In the genomic region with DNA sequence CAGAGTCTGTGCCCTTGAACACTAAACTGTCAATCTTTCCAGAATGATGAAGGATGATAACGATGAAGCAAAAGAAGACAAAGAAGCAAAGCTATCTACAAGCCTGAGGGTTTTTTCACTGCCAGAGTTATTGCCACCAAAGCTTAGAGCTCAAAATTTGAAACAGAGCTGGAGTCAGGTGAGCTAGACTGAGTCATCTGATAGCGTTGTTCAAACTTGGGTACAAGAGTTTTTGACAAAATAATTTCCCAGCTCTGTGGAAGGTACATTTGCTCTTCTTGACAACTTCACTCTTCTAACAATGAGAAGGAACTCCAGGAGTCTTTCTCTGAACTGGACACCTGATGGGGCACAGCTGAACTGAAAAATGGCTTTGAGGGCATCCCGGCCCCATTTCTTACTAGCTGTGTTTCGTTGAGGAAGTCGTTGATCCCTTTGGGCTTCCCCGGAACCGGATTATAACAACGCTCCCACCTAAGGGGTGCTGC, we compare ENCODE assay signal across 8 cellular contexts. TPM values are rescaled to one million over a fixed set of nuclear protein-coding genes. Genes with fewer than 3 reads are reported as not detected.
DNase-seq lines count a peak whose midpoint lies in the region; ATAC-seq and TF ChIP-seq lines count a peak whose summit lies in the region.

No MANE protein-coding gene starts in this region.

- H3K9me3 ChIP-seq in liver (ENCODE audit: control insufficient read depth in 4 of 4, low read length in 3 of 4) (no peaks in the 10 kb centered on the region), thyroid gland (no peaks in the 10 kb centered on the region)

- DNase-seq in GM13977 (ENCODE audit: low spot score) (peak; percentile 57), thyroid gland (no peak), NCI-H146 treated with DMSO at 0.1 percent for 48 hours (lab: John Stamatoyannopoulos, UW; ENCODE audit: unreplicated experiment) (no peak), islet precursor cell (no peak), EL (no peak)

- no peak for TF ChIP-seq POLR2A in thyroid gland (IDR thresholded peaks at IDR 0.05)

- no peak for TF ChIP-seq RAD21 in liver (IDR thresholded peaks at IDR 0.05)

- H3K4me1 ChIP-seq in liver (ENCODE audit: control insufficient read depth in 4 of 4, insufficient read depth in 4 of 4, low read length in 3 of 4) (peaks cover 4 to 18% (median 15%) of the 10 kb centered on the region in 4 donors), thyroid gland (peaks cover 5 to 23% of the 10 kb centered on the region in 2 donors)

- H3K4me3 ChIP-seq in liver (ENCODE audit: low read depth in 1 of 3, low read length in 3 of 3) (peak overlapping the region; percentile 83 to 89 (median 86)), thyroid gland (replicated peaks in 1 of 3) (peak overlapping the region; percentile 41 to 97 (median 77))

- H3K9ac ChIP-seq in liver (ENCODE audit: low read depth in 1 of 2, low read length in 2 of 2): peak overlapping the region; percentile 73 to 79

- intact Hi-C loops in thyroid gland (cut with DNase I): no loop called here

- peak; percentile 8 for ATAC-seq in HG03095 (IDR thresholded peaks at IDR 0.05; ENCODE audit: unreplicated experiment)

- no peak for TF ChIP-seq CTCF in GM13977 (IDR thresholded peaks at IDR 0.05; ENCODE audit: extremely low read depth, insufficient read depth, missing control alignments)
- TF ChIP-seq CTCF in liver (IDR thresholded peaks at IDR 0.05; ENCODE audit: low read depth, low read length, missing input control): no peak
- TF ChIP-seq CTCF in thyroid gland (IDR thresholded peaks at IDR 0.05): no peak

- H3K27ac ChIP-seq in angular gyrus (ENCODE audit: low read depth, low read length) (peak overlapping the region; percentile 90), liver (ENCODE audit: low read depth in 1 of 2, low read length in 2 of 2) (peak overlapping the region; percentile 88), thyroid gland (peak overlapping the region; percentile 33 to 94 (median 90))

- H3K27me3 ChIP-seq in liver (ENCODE audit: control insufficient read depth in 4 of 4, insufficient read depth in 4 of 4, low read length in 3 of 4): no peaks in the 10 kb centered on the region
- no peaks in the 10 kb centered on the region for H3K27me3 ChIP-seq in thyroid gland

- peaks cover 0 to 1% (median 0%) of the 10 kb centered on the region in 4 donors for H3K36me3 ChIP-seq in liver (ENCODE audit: control insufficient read depth in 4 of 4, insufficient read depth in 3 of 4, low read depth in 1 of 4, low read length in 3 of 4)
- no peaks in the 10 kb centered on the region for H3K36me3 ChIP-seq in thyroid gland

- in situ Hi-C loops in GM13977 (cut with MboI; ENCODE audit: low pct_unique_long_range_greater_than_20kb, low sequenced_read_pairs, unreplicated experiment): no loop called here

- 6% methylated on average over 8 of the region's 8 CpGs for WGBS in liver
- WGBS in thyroid gland, 2 donors: 8% methylated on average over 8 of the region's 8 CpGs

TF ChIP-seq in liver, 16 proteins besides CTCF, POLR2A, EP300 and RAD21:
- TF ChIP-seq FOXA1 (IDR thresholded peaks at IDR 0.05) (no peak), RXRA (IDR thresholded peaks at IDR 0.05) (no peak), TAF1 (conservative IDR thresholded peaks at IDR 0.05) (no peak), NR2F2 (IDR thresholded peaks at IDR 0.05) (no peak), FOXA2 (IDR thresholded peaks at IDR 0.05) (no peak), GABPA (IDR thresholded peaks at IDR 0.05 in 1 of 2, conservative IDR thresholded peaks at IDR 0.05 in 1 of 2) (no peak), JUND (IDR thresholded peaks at IDR 0.05) (no peak), HNF4A (conservative IDR thresholded peaks at IDR 0.05) (no peak)
- TF ChIP-seq, protein P1, sequence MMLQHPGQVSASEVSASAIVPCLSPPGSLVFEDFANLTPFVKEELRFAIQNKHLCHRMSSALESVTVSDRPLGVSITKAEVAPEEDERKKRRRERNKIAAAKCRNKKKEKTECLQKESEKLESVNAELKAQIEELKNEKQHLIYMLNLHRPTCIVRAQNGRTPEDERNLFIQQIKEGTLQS (IDR thresholded peaks at IDR 0.05): no peak
- TF ChIP-seq, protein P2, sequence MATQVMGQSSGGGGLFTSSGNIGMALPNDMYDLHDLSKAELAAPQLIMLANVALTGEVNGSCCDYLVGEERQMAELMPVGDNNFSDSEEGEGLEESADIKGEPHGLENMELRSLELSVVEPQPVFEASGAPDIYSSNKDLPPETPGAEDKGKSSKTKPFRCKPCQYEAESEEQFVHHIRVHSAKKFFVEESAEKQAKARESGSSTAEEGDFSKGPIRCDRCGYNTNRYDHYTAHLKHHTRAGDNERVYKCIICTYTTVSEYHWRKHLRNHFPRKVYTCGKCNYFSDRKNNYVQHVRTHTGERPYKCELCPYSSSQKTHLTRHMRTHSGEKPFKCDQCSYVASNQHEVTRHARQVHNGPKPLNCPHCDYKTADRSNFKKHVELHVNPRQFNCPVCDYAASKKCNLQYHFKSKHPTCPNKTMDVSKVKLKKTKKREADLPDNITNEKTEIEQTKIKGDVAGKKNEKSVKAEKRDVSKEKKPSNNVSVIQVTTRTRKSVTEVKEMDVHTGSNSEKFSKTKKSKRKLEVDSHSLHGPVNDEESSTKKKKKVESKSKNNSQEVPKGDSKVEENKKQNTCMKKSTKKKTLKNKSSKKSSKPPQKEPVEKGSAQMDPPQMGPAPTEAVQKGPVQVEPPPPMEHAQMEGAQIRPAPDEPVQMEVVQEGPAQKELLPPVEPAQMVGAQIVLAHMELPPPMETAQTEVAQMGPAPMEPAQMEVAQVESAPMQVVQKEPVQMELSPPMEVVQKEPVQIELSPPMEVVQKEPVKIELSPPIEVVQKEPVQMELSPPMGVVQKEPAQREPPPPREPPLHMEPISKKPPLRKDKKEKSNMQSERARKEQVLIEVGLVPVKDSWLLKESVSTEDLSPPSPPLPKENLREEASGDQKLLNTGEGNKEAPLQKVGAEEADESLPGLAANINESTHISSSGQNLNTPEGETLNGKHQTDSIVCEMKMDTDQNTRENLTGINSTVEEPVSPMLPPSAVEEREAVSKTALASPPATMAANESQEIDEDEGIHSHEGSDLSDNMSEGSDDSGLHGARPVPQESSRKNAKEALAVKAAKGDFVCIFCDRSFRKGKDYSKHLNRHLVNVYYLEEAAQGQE (IDR thresholded peaks at IDR 0.05): no peak
- TF ChIP-seq, protein P3, sequence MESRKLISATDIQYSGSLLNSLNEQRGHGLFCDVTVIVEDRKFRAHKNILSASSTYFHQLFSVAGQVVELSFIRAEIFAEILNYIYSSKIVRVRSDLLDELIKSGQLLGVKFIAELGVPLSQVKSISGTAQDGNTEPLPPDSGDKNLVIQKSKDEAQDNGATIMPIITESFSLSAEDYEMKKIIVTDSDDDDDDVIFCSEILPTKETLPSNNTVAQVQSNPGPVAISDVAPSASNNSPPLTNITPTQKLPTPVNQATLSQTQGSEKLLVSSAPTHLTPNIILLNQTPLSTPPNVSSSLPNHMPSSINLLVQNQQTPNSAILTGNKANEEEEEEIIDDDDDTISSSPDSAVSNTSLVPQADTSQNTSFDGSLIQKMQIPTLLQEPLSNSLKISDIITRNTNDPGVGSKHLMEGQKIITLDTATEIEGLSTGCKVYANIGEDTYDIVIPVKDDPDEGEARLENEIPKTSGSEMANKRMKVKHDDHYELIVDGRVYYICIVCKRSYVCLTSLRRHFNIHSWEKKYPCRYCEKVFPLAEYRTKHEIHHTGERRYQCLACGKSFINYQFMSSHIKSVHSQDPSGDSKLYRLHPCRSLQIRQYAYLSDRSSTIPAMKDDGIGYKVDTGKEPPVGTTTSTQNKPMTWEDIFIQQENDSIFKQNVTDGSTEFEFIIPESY (IDR thresholded peaks at IDR 0.05): no peak
- TF ChIP-seq, protein P4, sequence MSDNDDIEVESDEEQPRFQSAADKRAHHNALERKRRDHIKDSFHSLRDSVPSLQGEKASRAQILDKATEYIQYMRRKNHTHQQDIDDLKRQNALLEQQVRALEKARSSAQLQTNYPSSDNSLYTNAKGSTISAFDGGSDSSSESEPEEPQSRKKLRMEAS (IDR thresholded peaks at IDR 0.05): no peak
TF ChIP-seq in liver: peak in this region for 0.

RNA-seq across cellular contexts. Expression of gene MCCC1, which starts 0.7 kb away (rescaled TPM):
- total RNA-seq in liver (10 to 100 TPM; 23.4 to 40.0 TPM), thyroid gland (10 to 100 TPM; 32.9 to 59.6 (median 46.3) TPM)
- polyA plus RNA-seq in liver: 10 to 100 TPM; 34.2 to 34.8 TPM
